Comparison of ENCODE assay signal across 20 cellular contexts in the genomic region with DNA sequence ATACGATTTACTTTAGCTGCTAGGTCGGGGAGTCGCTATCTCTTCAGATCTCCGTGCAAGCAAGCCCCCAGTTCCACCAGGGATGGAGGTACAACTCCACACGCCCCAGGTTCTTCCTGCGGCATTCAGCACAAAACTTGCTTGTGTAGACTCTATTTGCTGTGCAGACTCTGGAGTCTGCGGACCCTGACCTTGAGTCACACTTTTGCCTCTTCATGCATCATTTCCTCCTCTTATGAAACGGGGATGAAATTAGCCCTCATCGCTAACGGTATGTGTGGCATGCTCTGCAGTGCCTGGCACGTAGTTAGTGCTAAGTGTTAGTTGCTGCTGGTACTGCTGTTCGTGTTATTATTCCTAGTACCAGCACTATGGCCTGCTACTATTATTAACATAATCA.
"Had no signal": no experiment of that assay in that cellular context is flagged by ENCODE, and none has a peak within 500 bp of the region (broad histone marks: within the 10 kb centered on the region; RNA-seq: fewer than 3 reads in every experiment).

No MANE protein-coding gene starts in this region.

- H3K36me3 ChIP-seq: right lobe of liver, tibial nerve, vagina had no signal

- FAIRE-seq: bronchial epithelial cell, frontal cortex had no signal

- ATAC-seq: activated CD4-positive, CD25-positive, alpha-beta regulatory T cell treated with anti-CD3 and anti-CD28 coated beads, Interleukin-2, amount 50 U/mL, for 24 hours; effector memory CD8-positive, alpha-beta T cell; left ventricle myocardium superior; natural killer cell treated with Interleukin-12 subunit alpha and Interleukin-12 subunit beta and Interleukin-15 and Interleukin-18, amount 100 ng/mL, for 72 hours; right lobe of liver had no signal

- H3K9me3 ChIP-seq: right lobe of liver, vagina had no signal

- H3K27ac ChIP-seq: epithelial cell of prostate, right lobe of liver, tibial nerve, vagina had no signal

- DNase-seq: activated naive CD8-positive, alpha-beta T cell treated with anti-CD3 and anti-CD28 coated beads for 36 hours; dermis blood vessel endothelial cell; effector memory CD8-positive, alpha-beta T cell; head of caudate nucleus; left ventricle myocardium superior; mesendoderm; right lobe of liver; stimulated activated CD4-positive, alpha-beta T cell treated with anti-CD3 and anti-CD28 coated beads, Interleukin-4, amount 100 ng/mL, for 4 hours; stimulated activated CD8-positive, alpha-beta memory T cell treated with anti-CD3 and anti-CD28 coated beads, Interleukin-4, amount 100 ng/mL, for 48 hours; stimulated activated naive CD4-positive, alpha-beta T cell treated with Interleukin-2 at 50 U/mL for 16 hours; substantia nigra; T1000 had no signal

- H3K27me3 ChIP-seq: right lobe of liver, tibial nerve, vagina had no signal

- H3K4me3 ChIP-seq: right lobe of liver, smooth muscle cell, tibial nerve, vagina had no signal

- H3K4me1 ChIP-seq: right lobe of liver, tibial nerve, vagina had no signal
